ENCODE assay signal across 32 cellular contexts in genomic region chr2:100403722-100404121, GRCh38.
"Had no signal": no experiment of that assay in that cellular context is flagged by ENCODE, and none has a peak within 500 bp of the region (broad histone marks: within the 10 kb centered on the region; RNA-seq: fewer than 3 reads in every experiment).

No MANE protein-coding gene starts in this region.

- DNase-seq: Karpas-422, Kasumi-1, MG63, MM.1S, MV-4-11, NCI-H1048, NCI-H1092, NCI-H1092 treated with DMSO at 0.1 percent for 48 hours, NCI-H1105, NCI-H1105 treated with DMSO at 0.1 percent for 48 hours, NCI-H1417, NCI-H1417 treated with DMSO at 0.1 percent for 48 hours, NCI-H1436, NCI-H1436 treated with DMSO at 0.1 percent for 48 hours, NCI-H146, NCI-H1694, NCI-H1694 treated with DMSO at 0.1 percent for 48 hours, NCI-H187, NCI-H187 treated with DMSO at 0.1 percent for 48 hours, NCI-H1930, NCI-H2029, NCI-H2029 treated with DMSO at 0.1 percent for 48 hours, NCI-H2081, NCI-H2081 treated with DMSO at 0.1 percent for 48 hours, NCI-H2107, NCI-H2227 treated with DMSO at 0.1 percent for 48 hours, NCI-H226, NCI-H345, NCI-H446, NCI-H446 treated with DMSO at 0.1 percent for 48 hours, NCI-H510A, NCI-H510A treated with DMSO at 0.1 percent for 48 hours had no signal

- H3K27me3 ChIP-seq: MG63 had no signal

- H3K9me3 ChIP-seq: MG63 had no signal

- H3K4me3 ChIP-seq: MG63 had no signal
